Comparison of ENCODE assay signal across 18 cellular contexts in the genomic region with DNA sequence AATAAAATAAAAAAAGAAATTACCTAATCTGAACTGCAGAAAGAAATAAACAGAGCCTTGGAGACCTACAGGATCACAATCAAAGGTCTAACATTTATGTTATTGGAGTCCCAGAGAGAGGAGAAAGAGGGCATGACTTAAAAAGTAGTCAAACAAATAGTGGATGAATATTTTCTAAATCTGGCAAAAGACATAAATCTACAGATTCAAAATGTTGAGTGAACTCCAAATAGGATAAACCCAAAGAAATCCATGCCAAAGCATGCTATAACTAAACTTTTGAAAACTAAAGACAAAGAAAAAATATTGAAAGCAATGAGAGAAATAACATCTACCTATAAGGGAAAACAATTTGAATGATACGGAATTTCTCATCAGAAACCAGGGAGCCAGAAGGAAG.
"Had no signal": no experiment of that assay in that cellular context is flagged by ENCODE, and none has a peak within 500 bp of the region (broad histone marks: within the 10 kb centered on the region; RNA-seq: fewer than 3 reads in every experiment).

No MANE protein-coding gene starts in this region.

- H3K36me3 ChIP-seq: neural progenitor cell, neutrophil, ovary, pancreas, prostate gland, right atrium auricular region, right lobe of liver, sigmoid colon, spleen had no signal

- H3K4me1 ChIP-seq: neural progenitor cell, pancreas, parathyroid adenoma, prostate gland, psoas muscle, right atrium auricular region, sigmoid colon had no signal

- H3K9me3 ChIP-seq: neutrophil, pancreas, prostate gland, psoas muscle, right atrium auricular region, right lobe of liver, sigmoid colon, spleen had no signal

- ATAC-seq: naive thymus-derived CD8-positive, alpha-beta T cell; natural killer cell; natural killer cell treated with Interleukin-12 subunit alpha and Interleukin-12 subunit beta and Interleukin-15 and Interleukin-18, amount 100 ng/mL, for 72 hours; pancreas; psoas muscle; right cardiac atrium; right lobe of liver; sciatic nerve had no signal

- H3K4me3 ChIP-seq: neural progenitor cell, ovary, pancreas, prostate gland, psoas muscle, right atrium auricular region, right lobe of liver, sigmoid colon, skin epidermis, smooth muscle cell, spleen had no signal

- H3K27ac ChIP-seq: neural progenitor cell, neutrophil, ovary, pancreas, parathyroid adenoma, prostate gland, psoas muscle, right atrium auricular region, right lobe of liver, sigmoid colon, skin epidermis, spleen had no signal
